Comparison of ENCODE assay signal across 9 cellular contexts in genomic region chr13:40922437-40923040, GRCh38.
DNase-seq lines count a peak whose midpoint lies in the region; ATAC-seq and TF ChIP-seq lines count a peak whose summit lies in the region.
"Had no signal": no experiment of that assay in that cellular context is flagged by ENCODE, and none has a peak within 500 bp of the region (broad histone marks: within the 10 kb centered on the region; RNA-seq: fewer than 3 reads in every experiment).

No MANE protein-coding gene starts in this region.

- no peak for ATAC-seq in CD4-positive, CD25-positive, alpha-beta regulatory T cell (ENCODE audit: low read depth in 2 of 2)
- ATAC-seq in HG02642 (IDR thresholded peaks at IDR 0.05; ENCODE audit: poor library complexity, unreplicated experiment): no peak

- H3K27ac Mint-ChIP-seq in CD4-positive, CD25-positive, alpha-beta regulatory T cell: peak overlapping the region; percentile 33 to 97 (median 88)

- no peaks in the 10 kb centered on the region for H3K36me3 Mint-ChIP-seq in CD4-positive, CD25-positive, alpha-beta regulatory T cell

- H3K4me3 ChIP-seq in CD4-positive, CD25-positive, alpha-beta regulatory T cell (ENCODE audit: low read depth, low read length): no peak overlapping the region
- H3K4me3 ChIP-seq in H7 (ENCODE audit: insufficient read depth, low read depth, low read length): no peak overlapping the region
- H3K4me3 ChIP-seq in choroid plexus epithelial cell (ENCODE audit: low read depth, low read length): no peak overlapping the region
- H3K4me3 ChIP-seq in mucosa of rectum (ENCODE audit: low read length in 2 of 2): peak overlapping the region; percentile 13 to 30

- DNase-seq in CD4-positive, CD25-positive, alpha-beta regulatory T cell: no peak
- DNase-seq in H7: peak; percentile 32
- DNase-seq in choroid plexus epithelial cell (ENCODE audit: low read depth): peak; percentile 12
- no peak for DNase-seq in stimulated activated CD4-positive, alpha-beta T cell treated with anti-CD3 and anti-CD28 coated beads, Interleukin-15, amount 100 ng/mL, for 24 hours
- no peak for DNase-seq in HCEC 1CT
- DNase-seq in NCI-H2171 (lab: John Stamatoyannopoulos, UW): no peak
- DNase-seq: effector CD8-positive, alpha-beta T cell had no signal

- no peaks in the 10 kb centered on the region for H3K9me3 ChIP-seq in CD4-positive, CD25-positive, alpha-beta regulatory T cell (ENCODE audit: control insufficient read depth in 2 of 2, low read length in 2 of 2)
- H3K9me3 ChIP-seq in mucosa of rectum (ENCODE audit: control insufficient read depth in 2 of 2, low read length in 2 of 2): no peaks in the 10 kb centered on the region

- H3K9ac ChIP-seq in mucosa of rectum (ENCODE audit: low read depth in 1 of 2, low read length in 2 of 2): no peak overlapping the region

- no peak for TF ChIP-seq CTCF in choroid plexus epithelial cell (conservative IDR thresholded peaks at IDR 0.05; ENCODE audit: low read depth, low read length)

- peak overlapping the region; percentile 64 to 98 (median 86) for H3K4me3 Mint-ChIP-seq in CD4-positive, CD25-positive, alpha-beta regulatory T cell

- no peaks in the 10 kb centered on the region for H3K9me3 Mint-ChIP-seq in CD4-positive, CD25-positive, alpha-beta regulatory T cell

- no peaks in the 10 kb centered on the region for H3K27me3 Mint-ChIP-seq in CD4-positive, CD25-positive, alpha-beta regulatory T cell

- H3K27me3 ChIP-seq in CD4-positive, CD25-positive, alpha-beta regulatory T cell (ENCODE audit: control insufficient read depth, insufficient read depth, low read length): no peaks in the 10 kb centered on the region
- H3K27me3 ChIP-seq in H7 (ENCODE audit: control insufficient read depth, insufficient read depth, low read length) (no peaks in the 10 kb centered on the region), mucosa of rectum (ENCODE audit: control insufficient read depth in 2 of 2, insufficient read depth in 2 of 2, low read length in 2 of 2) (no peaks in the 10 kb centered on the region)

- no peak overlapping the region for H3K27ac ChIP-seq in CD4-positive, CD25-positive, alpha-beta regulatory T cell (ENCODE audit: insufficient read depth, low read length, poor library complexity, severe bottlenecking)
- peak overlapping the region in 1 of 2 donors; percentile 7 for H3K27ac ChIP-seq in mucosa of rectum (ENCODE audit: low read depth in 2 of 2, low read length in 2 of 2)

- H3K4me1 Mint-ChIP-seq in CD4-positive, CD25-positive, alpha-beta regulatory T cell: peaks cover 10 to 29% (median 22%) of the 10 kb centered on the region in 4 donors

- no peaks in the 10 kb centered on the region for H3K36me3 ChIP-seq in CD4-positive, CD25-positive, alpha-beta regulatory T cell (ENCODE audit: control insufficient read depth, insufficient read depth, low read length)
- H3K36me3 ChIP-seq in H7 (replicated peaks; ENCODE audit: control insufficient read depth, insufficient read depth, low read length) (no peaks in the 10 kb centered on the region), mucosa of rectum (ENCODE audit: control insufficient read depth in 2 of 2, insufficient read depth in 2 of 2, low read length in 2 of 2) (no peaks in the 10 kb centered on the region)

- H3K4me1 ChIP-seq in CD4-positive, CD25-positive, alpha-beta regulatory T cell (ENCODE audit: control insufficient read depth, insufficient read depth, low read length, poor library complexity, severe bottlenecking): peaks cover 13% of the 10 kb centered on the region
- peaks cover 3% of the 10 kb centered on the region in 2 donors for H3K4me1 ChIP-seq in mucosa of rectum (ENCODE audit: control insufficient read depth in 2 of 2, insufficient read depth in 2 of 2, low read length in 2 of 2)

Comparison
In these comparisons a context has a peak if more than half of its experiments do, and no peak if none do; other contexts are left out.
1. DNase-seq: peak in H7 (single experiment) and choroid plexus epithelial cell (single experiment); none in CD4-positive, CD25-positive, alpha-beta regulatory T cell (0 of 3), stimulated activated CD4-positive, alpha-beta T cell treated with anti-CD3 and anti-CD28 coated beads, Interleukin-15, amount 100 ng/mL, for 24 hours (single experiment), HCEC 1CT (single experiment) and NCI-H2171 (single experiment).
2. H3K4me3 ChIP-seq: peak in mucosa of rectum (2 of 2); none in CD4-positive, CD25-positive, alpha-beta regulatory T cell (single experiment), H7 (single experiment) and choroid plexus epithelial cell (single experiment).